In genomic region chr3:16528111-16528510, GRCh38 we compare ENCODE assay signal across 13 cellular contexts. TPM values are rescaled to one million over a fixed set of nuclear protein-coding genes. Genes with fewer than 3 reads are reported as not detected.
DNase-seq lines count a peak whose midpoint lies in the region; ATAC-seq and TF ChIP-seq lines count a peak whose summit lies in the region.
"Had no signal": no experiment of that assay in that cellular context is flagged by ENCODE, and none has a peak within 500 bp of the region (broad histone marks: within the 10 kb centered on the region; RNA-seq: fewer than 3 reads in every experiment).

No MANE protein-coding gene starts in this region.

- H3K4me1 Mint-ChIP-seq in chondrocyte (ENCODE audit: low read depth): peaks cover 15% of the 10 kb centered on the region
- peaks cover 44% of the 10 kb centered on the region for H3K4me1 Mint-ChIP-seq in nephron
- peaks cover 10% of the 10 kb centered on the region for H3K4me1 Mint-ChIP-seq in activated CD4-positive, alpha-beta T cell treated with anti-CD3 and anti-CD28 coated beads, Interleukin-2, amount 10 ng/mL, durations not matched to agents 7 days and 5 days

- H3K36me3 Mint-ChIP-seq in chondrocyte (ENCODE audit: low read depth) (peaks cover 1% of the 10 kb centered on the region), nephron (ENCODE audit: low read depth) (no peaks in the 10 kb centered on the region)
- peaks cover 9% of the 10 kb centered on the region for H3K36me3 Mint-ChIP-seq in activated CD4-positive, alpha-beta T cell treated with anti-CD3 and anti-CD28 coated beads, Interleukin-2, amount 10 ng/mL, durations not matched to agents 7 days and 5 days (ENCODE audit: low read depth)
- H3K36me3 Mint-ChIP-seq: CD8-positive, alpha-beta T cell had no signal

- no peak for DNase-seq in chondrocyte (ENCODE audit: low spot score)
- no peak for DNase-seq in NCI-H2171 treated with DMSO at 0.1 percent for 48 hours (lab: John Stamatoyannopoulos, UW)
- no peak for DNase-seq in activated CD4-positive, alpha-beta T cell treated with anti-CD3 and anti-CD28 coated beads, Interleukin-2, amount 10 ng/mL, durations not matched to agents 7 days and 5 days
- DNase-seq: Calu3; CD8-positive, alpha-beta T cell; GF-D8 had no signal

- H3K36me3 ChIP-seq in skeletal muscle tissue (ENCODE audit: control insufficient read depth in 3 of 3, insufficient read depth in 3 of 3, low read length in 3 of 3): no peaks in the 10 kb centered on the region
- H3K36me3 ChIP-seq: BLaER1 treated with 17β-estradiol and CSF1 and Interleukin-3, amounts not matched to agents 10 nM and 100 nM; HAP-1 had no signal

- TF ChIP-seq CTCF in chondrocyte (IDR thresholded peaks at IDR 0.05) (no peak), nephron (IDR thresholded peaks at IDR 0.05; ENCODE audit: unreplicated experiment in 3 of 3) (no peak)

- H3K9me3 Mint-ChIP-seq in chondrocyte (ENCODE audit: low read depth) (peaks cover 4% of the 10 kb centered on the region), nephron (peaks cover 4% of the 10 kb centered on the region)
- peaks cover 17% of the 10 kb centered on the region for H3K9me3 Mint-ChIP-seq in activated CD4-positive, alpha-beta T cell treated with anti-CD3 and anti-CD28 coated beads, Interleukin-2, amount 10 ng/mL, durations not matched to agents 7 days and 5 days

- H3K9ac ChIP-seq in skeletal muscle tissue (ENCODE audit: low read depth in 1 of 3, low read length in 3 of 3): peak overlapping the region in 1 of 3 donors; percentile 69
- H3K9ac ChIP-seq: BLaER1 treated with 17β-estradiol and CSF1 and Interleukin-3, amounts not matched to agents 10 nM and 100 nM; GM23248 had no signal

- POLR2A ChIA-PET in activated CD4-positive, alpha-beta T cell treated with anti-CD3 and anti-CD28 coated beads, Interleukin-2, amount 10 ng/mL, durations not matched to agents 7 days and 5 days (lab: Charles Lee): no interaction called here

- no peaks in the 10 kb centered on the region for H3K27me3 ChIP-seq in skeletal muscle tissue (ENCODE audit: control insufficient read depth in 3 of 3, insufficient read depth in 3 of 3, low read length in 3 of 3)
- H3K27me3 ChIP-seq: BLaER1 treated with 17β-estradiol and CSF1 and Interleukin-3, amounts not matched to agents 10 nM and 100 nM had no signal

- H3K9me3 ChIP-seq in skeletal muscle tissue (ENCODE audit: control insufficient read depth in 3 of 3, low read length in 3 of 3): no peaks in the 10 kb centered on the region
- H3K9me3 ChIP-seq: HAP-1 had no signal

- H3K27ac Mint-ChIP-seq in chondrocyte (ENCODE audit: unreplicated experiment): peak overlapping the region; percentile 29
- peak overlapping the region in 2 of 3 experiments; percentile 32 to 44 for H3K27ac Mint-ChIP-seq in nephron
- H3K27ac Mint-ChIP-seq in activated CD4-positive, alpha-beta T cell treated with anti-CD3 and anti-CD28 coated beads, Interleukin-2, amount 10 ng/mL, durations not matched to agents 7 days and 5 days: no peak overlapping the region
- H3K27ac Mint-ChIP-seq: B cell; CD8-positive, alpha-beta T cell had no signal

- H3K4me1 ChIP-seq in skeletal muscle tissue (ENCODE audit: control insufficient read depth in 3 of 3, insufficient read depth in 3 of 3, low read length in 3 of 3): peaks cover 16 to 25% (median 17%) of the 10 kb centered on the region in 3 donors
- H3K4me1 ChIP-seq: HAP-1 had no signal

- no peak for ATAC-seq in GM21423 (IDR thresholded peaks at IDR 0.05; ENCODE audit: unreplicated experiment)
- ATAC-seq: CD8-positive, alpha-beta T cell had no signal

- H3K4me3 ChIP-seq in skeletal muscle tissue (ENCODE audit: low read length in 3 of 3): peak overlapping the region in 2 of 3 donors; percentile 14 to 23
- H3K4me3 ChIP-seq: BLaER1 treated with 17β-estradiol and CSF1 and Interleukin-3, amounts not matched to agents 10 nM and 100 nM; GM23248; HAP-1 had no signal

- CTCF ChIA-PET in activated CD4-positive, alpha-beta T cell treated with anti-CD3 and anti-CD28 coated beads, Interleukin-2, amount 10 ng/mL, durations not matched to agents 7 days and 5 days (lab: Charles Lee): interaction anchor here (1.4 to 2.0 kb wide), 3 partner anchors 11 to 238 kb away, joined by 4 to 6 read pairs (median 4); no protein-coding TSS in a partner anchor

- H3K4me3 Mint-ChIP-seq in chondrocyte (ENCODE audit: unreplicated experiment): no peak overlapping the region
- no peak overlapping the region for H3K4me3 Mint-ChIP-seq in nephron
- no peak overlapping the region for H3K4me3 Mint-ChIP-seq in activated CD4-positive, alpha-beta T cell treated with anti-CD3 and anti-CD28 coated beads, Interleukin-2, amount 10 ng/mL, durations not matched to agents 7 days and 5 days
- H3K4me3 Mint-ChIP-seq: B cell; CD8-positive, alpha-beta T cell had no signal

- H3K27me3 Mint-ChIP-seq in chondrocyte (ENCODE audit: low read depth) (no peaks in the 10 kb centered on the region), nephron (ENCODE audit: low read depth) (peaks cover 10% of the 10 kb centered on the region)
- H3K27me3 Mint-ChIP-seq in activated CD4-positive, alpha-beta T cell treated with anti-CD3 and anti-CD28 coated beads, Interleukin-2, amount 10 ng/mL, durations not matched to agents 7 days and 5 days: peaks cover 3% of the 10 kb centered on the region
- H3K27me3 Mint-ChIP-seq: B cell had no signal

- peak overlapping the region; percentile 75 for H3K27ac ChIP-seq in skeletal muscle tissue (ENCODE audit: low read depth, low read length)
- H3K27ac ChIP-seq: BLaER1 treated with 17β-estradiol and CSF1 and Interleukin-3, amounts not matched to agents 10 nM and 100 nM; GM23248 had no signal

RNA-seq across cellular contexts. Expression of gene RFTN1, which starts 14.6 kb away (rescaled TPM):
- total RNA-seq in chondrocyte (53.3 to 54.9 TPM (median 53.4 TPM) in 3 replicates), skeletal muscle tissue (15.7 TPM)
- total RNA-seq in activated CD4-positive, alpha-beta T cell treated with anti-CD3 and anti-CD28 coated beads, Interleukin-2, amount 10 ng/mL, durations not matched to agents 7 days and 5 days: 10 to 100 TPM; 57.3 to 57.9 TPM
